In genomic region chr20:61754976-61755778, GRCh38 we compare ENCODE assay signal across 15 cellular contexts.
"Had no signal": no experiment of that assay in that cellular context is flagged by ENCODE, and none has a peak within 500 bp of the region (broad histone marks: within the 10 kb centered on the region; RNA-seq: fewer than 3 reads in every experiment).

No MANE protein-coding gene starts in this region.

- ATAC-seq: pancreas; stimulated activated naive B cell treated with anti-CD40 and anti-IgM and Interleukin-4, amounts not matched to agents 10 μg/mL and 1 μg/mL and 100 μg/mL, for 72 hours; T-cell had no signal

- H3K4me2 ChIP-seq: neural progenitor cell had no signal

- DNase-seq: activated naive CD4-positive, alpha-beta T cell; hippocampal formation; stimulated activated CD4-positive, alpha-beta T cell treated with anti-CD3 and anti-CD28 coated beads, Interleukin-15, amount 100 ng/mL, for 24 hours; stimulated activated CD4-positive, alpha-beta T cell treated with anti-CD3 and anti-CD28 coated beads, Interleukin-4, amount 100 ng/mL, for 1 hour; stimulated activated naive B cell treated with anti-CD40 and anti-IgM and Interleukin-4, amounts not matched to agents 10 μg/mL and 1 μg/mL and 100 μg/mL, for 72 hours; T-cell; T-helper 9 cell; transverse colon had no signal

- H3K9me3 ChIP-seq: pancreas had no signal

- H2AFZ ChIP-seq: neural progenitor cell had no signal

- H3K27ac Mint-ChIP-seq: mesothelial cell of epicardium; neural progenitor cell; stimulated activated naive B cell treated with anti-CD40 and anti-IgM and Interleukin-4, amounts not matched to agents 10 μg/mL and 1 μg/mL and 100 μg/mL, for 72 hours; T-cell had no signal

- H3K27me3 ChIP-seq: cardiac muscle cell, neural progenitor cell, pancreas, transverse colon had no signal

- H3K9ac ChIP-seq: neural progenitor cell had no signal

- H3K27ac ChIP-seq: cardiac muscle cell, neural progenitor cell, pancreas, SK-N-MC, transverse colon had no signal

- H3K4me1 ChIP-seq: pancreas, transverse colon had no signal

- FAIRE-seq: colon, keratinocyte, pancreas had no signal

- H3K4me3 ChIP-seq: cardiac muscle cell, neural progenitor cell, pancreas, SK-N-MC, transverse colon had no signal

- H3K36me3 Mint-ChIP-seq: mesothelial cell of epicardium; neural progenitor cell; stimulated activated naive B cell treated with anti-CD40 and anti-IgM and Interleukin-4, amounts not matched to agents 10 μg/mL and 1 μg/mL and 100 μg/mL, for 72 hours; T-cell had no signal

- H3K36me3 ChIP-seq: cardiac muscle cell, neural progenitor cell, pancreas, transverse colon had no signal
